16 cellular contexts compared by ENCODE assay signal in genomic region chr5:151739395-151739794, GRCh38. TPM values are rescaled to one million over a fixed set of nuclear protein-coding genes. Genes with fewer than 3 reads are reported as not detected.
A peak's percentile ranks its signal among the peaks of the same experiment; 100 is the strongest.
DNase-seq lines count a peak whose midpoint lies in the region; ATAC-seq and TF ChIP-seq lines count a peak whose summit lies in the region.
"Had no signal": no experiment of that assay in that cellular context is flagged by ENCODE, and none has a peak within 500 bp of the region (broad histone marks: within the 10 kb centered on the region; RNA-seq: fewer than 3 reads in every experiment).

No MANE protein-coding gene starts in this region.

- TF ChIP-seq POLR2A in breast epithelium (IDR thresholded peaks at IDR 0.05), result no peak

- no peak overlapping the region for H3K27ac Mint-ChIP-seq in MCF 10A (ENCODE audit: low read depth, unreplicated experiment)
- H3K27ac Mint-ChIP-seq in natural killer cell, result peak overlapping the region in 1 of 2 donors; percentile 9
- H3K27ac Mint-ChIP-seq: stimulated activated naive B cell treated with anti-CD40 and anti-IgM and Interleukin-4, amounts not matched to agents 10 μg/mL and 1 μg/mL and 100 μg/mL, for 72 hours had no signal

- H3K36me3 Mint-ChIP-seq in MCF 10A (ENCODE audit: insufficient read depth, unreplicated experiment), result peaks cover 28% of the 10 kb centered on the region
- H3K36me3 Mint-ChIP-seq in natural killer cell, result peaks cover 8% of the 10 kb centered on the region

- H3K9me3 Mint-ChIP-seq in MCF 10A (ENCODE audit: unreplicated experiment), result no peaks in the 10 kb centered on the region
- H3K9me3 Mint-ChIP-seq in natural killer cell, result no peaks in the 10 kb centered on the region
- H3K9me3 Mint-ChIP-seq: brain; stimulated activated naive B cell treated with anti-CD40 and anti-IgM and Interleukin-4, amounts not matched to agents 10 μg/mL and 1 μg/mL and 100 μg/mL, for 72 hours had no signal

- H3K4me3 Mint-ChIP-seq in MCF 10A (ENCODE audit: unreplicated experiment), result no peak overlapping the region
- no peak overlapping the region for H3K4me3 Mint-ChIP-seq in natural killer cell
- H3K4me3 Mint-ChIP-seq: stimulated activated naive B cell treated with anti-CD40 and anti-IgM and Interleukin-4, amounts not matched to agents 10 μg/mL and 1 μg/mL and 100 μg/mL, for 72 hours had no signal

- peak overlapping the region; percentile 12 to 71 for H3K27ac ChIP-seq in breast epithelium
- H3K27ac ChIP-seq in muscle layer of colon (ENCODE audit: low read depth, low read length), result peak overlapping the region; percentile 30
- H3K27ac ChIP-seq in upper lobe of right lung, result peak overlapping the region; percentile 33
- H3K27ac ChIP-seq: 22Rv1, VCaP had no signal

- H3K36me3 ChIP-seq in breast epithelium (no peaks in the 10 kb centered on the region), muscle layer of colon (ENCODE audit: insufficient read depth, low read length) (peaks cover 3% of the 10 kb centered on the region), upper lobe of right lung (peaks cover under 1% of the 10 kb centered on the region)

- BruUV-seq in MCF 10A (replicated peaks; lab: Mats Ljungman, UMichigan), result no TSS peak

- no peak overlapping the region for H3K9ac ChIP-seq in muscle layer of colon (ENCODE audit: low read length)

- no peaks in the 10 kb centered on the region for H3K27me3 ChIP-seq in breast epithelium
- no peaks in the 10 kb centered on the region for H3K27me3 ChIP-seq in muscle layer of colon (ENCODE audit: control insufficient read depth in 1 of 2, insufficient read depth in 2 of 2, low read length in 2 of 2)
- no peaks in the 10 kb centered on the region for H3K27me3 ChIP-seq in upper lobe of right lung

- no peak for TF ChIP-seq CTCF in breast epithelium (IDR thresholded peaks at IDR 0.05)
- TF ChIP-seq CTCF in MCF 10A (IDR thresholded peaks at IDR 0.05; ENCODE audit: unreplicated experiment), result no peak
- no peak for TF ChIP-seq CTCF in upper lobe of right lung (IDR thresholded peaks at IDR 0.05)
- TF ChIP-seq CTCF in natural killer cell (IDR thresholded peaks at IDR 0.05), result no peak

- POLR2A ChIA-PET in MCF 10A (lab: Yijun Ruan, JAX), result interaction anchor here (4.4 to 8.0 kb wide), 3 partner anchors 33 to 81 kb away, joined by 19 to 80 read pairs (median 22); partner anchors contain the start of gene G3BP1

- no peak for ATAC-seq in upper lobe of right lung
- no peak for ATAC-seq in HG02981 (IDR thresholded peaks at IDR 0.05; ENCODE audit: unreplicated experiment)
- no peak for ATAC-seq in natural killer cell
- ATAC-seq: stimulated activated naive B cell treated with anti-CD40 and anti-IgM and Interleukin-4, amounts not matched to agents 10 μg/mL and 1 μg/mL and 100 μg/mL, for 72 hours had no signal

- H3K9me3 ChIP-seq in breast epithelium, result no peaks in the 10 kb centered on the region
- no peaks in the 10 kb centered on the region for H3K9me3 ChIP-seq in muscle layer of colon (ENCODE audit: low read length)
- no peaks in the 10 kb centered on the region for H3K9me3 ChIP-seq in upper lobe of right lung

- CTCF ChIA-PET in MCF 10A (lab: Yijun Ruan, JAX), result interaction anchor here (0.6 to 17.0 kb wide), 30 partner anchors 8 to 720 kb away, joined by 3 to 652 read pairs (median 8); partner anchors contain the start of genes ATOX1, SLC36A1 and SPARC

- no peak overlapping the region for H3K4me3 ChIP-seq in breast epithelium
- no peak overlapping the region for H3K4me3 ChIP-seq in muscle layer of colon (ENCODE audit: low read depth in 1 of 2, low read length in 2 of 2)
- no peak overlapping the region for H3K4me3 ChIP-seq in upper lobe of right lung

- DNase-seq in breast epithelium (ENCODE audit: low spot score in 2 of 2) (no peak), MCF 10A (ENCODE audit: unreplicated experiment) (no peak), dedifferentiated amniotic fluid mesenchymal stem cell (ENCODE audit: extremely low spot score) (peak; percentile 14), upper lobe of right lung (no peak), NCI-H774 (lab: John Stamatoyannopoulos, UW) (no peak), natural killer cell (no peak)
- DNase-seq: activated T-cell treated with anti-CD3 and anti-CD28 coated beads, Interleukin-2, amount 50 U/mL, for 48 hours; erythroblast; MM.1S; NCI-H446; stimulated activated naive B cell treated with anti-CD40 and anti-IgM and Interleukin-4, amounts not matched to agents 10 μg/mL and 1 μg/mL and 100 μg/mL, for 72 hours had no signal

- no peaks in the 10 kb centered on the region for H3K4me1 ChIP-seq in breast epithelium
- peaks cover 19% of the 10 kb centered on the region for H3K4me1 ChIP-seq in muscle layer of colon (ENCODE audit: insufficient read depth, low read length)
- H3K4me1 ChIP-seq in upper lobe of right lung, result peaks cover 12% of the 10 kb centered on the region

- intact Hi-C loops in breast epithelium (cut with DNase I; ENCODE audit: low total_unique reads) (no loop called here), MCF 10A (cut with micrococcal nuclease) (no loop called here), upper lobe of right lung (cut with DNase I) (no loop called here), natural killer cell (cut with micrococcal nuclease) (no loop called here)

- H3K27me3 Mint-ChIP-seq in MCF 10A (ENCODE audit: insufficient read depth, unreplicated experiment) (no peaks in the 10 kb centered on the region), natural killer cell (ENCODE audit: low read depth in 2 of 2) (no peaks in the 10 kb centered on the region)
- H3K27me3 Mint-ChIP-seq: brain; stimulated activated naive B cell treated with anti-CD40 and anti-IgM and Interleukin-4, amounts not matched to agents 10 μg/mL and 1 μg/mL and 100 μg/mL, for 72 hours had no signal

- H3K4me1 Mint-ChIP-seq in MCF 10A (ENCODE audit: insufficient read depth, unreplicated experiment), result peaks cover 46% of the 10 kb centered on the region
- H3K4me1 Mint-ChIP-seq in natural killer cell, result peaks cover 38 to 40% of the 10 kb centered on the region in 2 donors

RNA-seq across cellular contexts. Expression of gene ATOX1, which starts 19.0 kb away (rescaled TPM):
- total RNA-seq in breast epithelium, result 100 to 1,000 TPM; 119 to 138 (median 120) TPM
- 155 and 168 TPM in 2 replicates for total RNA-seq in MCF 10A (2022)
- total RNA-seq in upper lobe of right lung, result 62.4 TPM
- 10 to 100 TPM; 41.5 to 46.4 (median 46.2) TPM for total RNA-seq in natural killer cell

RNA-seq across cellular contexts. Expression of gene G3BP1, which starts 32.4 kb away (rescaled TPM):
- 100 to 1,000 TPM in 2 of 3 donors, 10 to 100 TPM in 1; 98.6 to 128 (median 107) TPM for total RNA-seq in breast epithelium
- total RNA-seq in MCF 10A (2022), result 279 and 282 TPM in 2 replicates
- total RNA-seq in upper lobe of right lung, result 158 TPM
- total RNA-seq in natural killer cell, result 100 to 1,000 TPM in 2 of 3 donors, 10 to 100 TPM in 1; 94.9 to 127 (median 121) TPM

RNA-seq across cellular contexts. Expression of gene SPARC, which starts 52.7 kb away (rescaled TPM):
- total RNA-seq in breast epithelium (1,000 to 10,000 TPM in 1 of 3 donors, 100 to 1,000 TPM in 2; 220 to 2,507 (median 295) TPM), MCF 10A (2022) (17.4 and 32.6 TPM in 2 replicates), upper lobe of right lung (1,248 TPM), natural killer cell (10 to 100 TPM in 2 of 3 donors, 1 to 10 TPM in 1; 3.2 to 48.5 (median 23.4) TPM)
